1 cellular context compared by ENCODE assay signal in the genomic region with DNA sequence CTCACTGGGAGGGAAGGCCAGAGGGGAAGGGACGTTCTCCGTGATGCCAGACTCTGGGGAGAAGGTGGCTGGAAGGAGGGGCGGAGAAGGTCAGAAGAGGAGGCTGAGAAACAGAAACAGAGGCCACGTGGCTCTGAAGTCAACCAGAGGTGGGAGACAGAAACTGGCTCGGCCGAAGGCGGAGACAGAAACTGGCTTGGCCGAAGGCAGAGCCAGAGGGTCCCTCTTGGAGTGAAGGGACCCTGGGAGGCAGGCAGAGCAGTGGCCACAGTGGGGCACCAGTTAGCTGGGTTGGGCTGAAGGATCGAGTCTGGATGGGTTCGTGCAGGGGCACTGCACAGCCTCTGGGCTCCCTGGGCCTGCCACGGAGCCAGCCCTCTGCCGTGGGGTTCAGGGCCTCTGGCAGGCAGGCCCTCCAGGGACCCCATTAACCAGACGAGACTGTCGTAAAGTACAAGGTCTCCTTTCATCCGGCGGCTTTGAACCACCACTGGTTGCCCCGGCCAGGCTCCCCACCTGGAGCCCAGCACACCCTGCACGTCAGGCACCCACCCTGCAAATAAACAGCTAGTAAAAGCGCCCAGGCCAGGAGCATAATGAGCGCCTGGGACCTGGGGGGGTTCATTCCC.
TF ChIP-seq lines count a peak whose summit lies in the region.

No MANE protein-coding gene starts in this region.

TF ChIP-seq in HepG2, 621 proteins besides CTCF, POLR2A, EP300 and RAD21 (continued from another document):
- TF ChIP-seq HNRNPL (IDR thresholded peaks at IDR 0.05; ENCODE audit: low read depth, low read length) (0 out of 2 replicates have a peak, but pooled peaks have one; percentile 49), SMC3 (IDR thresholded peaks at IDR 0.05; ENCODE audit: low read length) (0 out of 2 replicates have a peak, but pooled peaks have one; percentile 11), SNAI1 (CRISPR knock-in tag; IDR thresholded peaks at IDR 0.05; ENCODE audit: borderline replicate concordance) (no peak)
